In genomic region chr4:24570172-24570571, GRCh38 we compare ENCODE assay signal across 15 cellular contexts. TPM values are rescaled to one million over a fixed set of nuclear protein-coding genes. Genes with fewer than 3 reads are reported as not detected.
A peak's percentile ranks its signal among the peaks of the same experiment; 100 is the strongest.
DNase-seq lines count a peak whose midpoint lies in the region; ATAC-seq and TF ChIP-seq lines count a peak whose summit lies in the region.
"Had no signal": no experiment of that assay in that cellular context is flagged by ENCODE, and none has a peak within 500 bp of the region (broad histone marks: within the 10 kb centered on the region; RNA-seq: fewer than 3 reads in every experiment).

No MANE protein-coding gene starts in this region.

- peak overlapping the region in 6 of 8 donors; percentile 12 to 66 (median 40) for H3K4me3 Mint-ChIP-seq in CD4-positive, alpha-beta memory T cell
- peak overlapping the region in 1 of 2 donors; percentile 57 for H3K4me3 Mint-ChIP-seq in effector memory CD8-positive, alpha-beta T cell
- no peak overlapping the region for H3K4me3 Mint-ChIP-seq in osteocyte (ENCODE audit: unreplicated experiment)
- H3K4me3 Mint-ChIP-seq: nephron; T-helper 1 cell treated with Interleukin-12 subunit alpha and Interleukin-12 subunit beta and Interleukin-4 antibody, amounts not matched to agents 30 μg/mL and 1 μg/mL, for 36 hours had no signal

- no peaks in the 10 kb centered on the region for H3K27me3 Mint-ChIP-seq in CD4-positive, alpha-beta memory T cell
- no peaks in the 10 kb centered on the region for H3K27me3 Mint-ChIP-seq in effector memory CD8-positive, alpha-beta T cell
- H3K27me3 Mint-ChIP-seq in osteocyte (ENCODE audit: unreplicated experiment), result no peaks in the 10 kb centered on the region

- no peak overlapping the region for H3K27ac ChIP-seq in CD4-positive, alpha-beta memory T cell (ENCODE audit: low read depth, low read length)
- H3K27ac ChIP-seq: HL-60 had no signal

- intact Hi-C loops in CD4-positive, alpha-beta memory T cell (cut with micrococcal nuclease), result no loop called here
- intact Hi-C loops in posterior cingulate gyrus (cut with DNase I), result no loop called here

- H3K36me3 Mint-ChIP-seq in CD4-positive, alpha-beta memory T cell, result peaks cover 52 to 64% of the 10 kb centered on the region in 2 donors
- H3K36me3 Mint-ChIP-seq in effector memory CD8-positive, alpha-beta T cell (ENCODE audit: insufficient read depth), result peaks cover 74% of the 10 kb centered on the region
- H3K36me3 Mint-ChIP-seq in osteocyte (ENCODE audit: unreplicated experiment), result peaks cover 37% of the 10 kb centered on the region

- peaks cover 74% of the 10 kb centered on the region for H3K4me1 ChIP-seq in CD4-positive, alpha-beta memory T cell (ENCODE audit: insufficient read depth, low read length)

- no peaks in the 10 kb centered on the region for H3K9me3 Mint-ChIP-seq in CD4-positive, alpha-beta memory T cell
- H3K9me3 Mint-ChIP-seq in effector memory CD8-positive, alpha-beta T cell, result no peaks in the 10 kb centered on the region
- no peaks in the 10 kb centered on the region for H3K9me3 Mint-ChIP-seq in osteocyte (ENCODE audit: unreplicated experiment)
- H3K9me3 Mint-ChIP-seq: nephron; T-helper 1 cell treated with Interleukin-12 subunit alpha and Interleukin-12 subunit beta and Interleukin-4 antibody, amounts not matched to agents 30 μg/mL and 1 μg/mL, for 36 hours had no signal

- H3K27me3 ChIP-seq in CD4-positive, alpha-beta memory T cell (ENCODE audit: insufficient read depth, low read length), result no peaks in the 10 kb centered on the region

- H3K27ac Mint-ChIP-seq in CD4-positive, alpha-beta memory T cell, result peak overlapping the region in 5 of 7 donors; percentile 34 to 56 (median 45)
- peak overlapping the region; percentile 52 to 81 for H3K27ac Mint-ChIP-seq in effector memory CD8-positive, alpha-beta T cell
- no peak overlapping the region for H3K27ac Mint-ChIP-seq in osteocyte (ENCODE audit: unreplicated experiment)
- H3K27ac Mint-ChIP-seq: nephron; T-helper 1 cell treated with Interleukin-12 subunit alpha and Interleukin-12 subunit beta and Interleukin-4 antibody, amounts not matched to agents 30 μg/mL and 1 μg/mL, for 36 hours had no signal

- no peak for DNase-seq in CD4-positive, alpha-beta memory T cell
- DNase-seq in effector memory CD8-positive, alpha-beta T cell, result no peak
- no peak for DNase-seq in osteocyte (ENCODE audit: extremely low spot score, unreplicated experiment)
- no peak for DNase-seq in posterior cingulate gyrus
- DNase-seq: amniotic stem cell, cerebellar nuclear complex, NCI-H1105 had no signal

- no peak for TF ChIP-seq CTCF in osteocyte (IDR thresholded peaks at IDR 0.05)

- POLR2A ChIA-PET in CD4-positive, alpha-beta memory T cell (lab: Charles Lee; ENCODE audit: partially characterized antibody), result interaction anchor here (3.8 kb wide), 1 partner anchor 14 kb away, joined by 15 read pairs; the partner anchor contains the start of gene DHX15

- no peak overlapping the region for H3K4me3 ChIP-seq in CD4-positive, alpha-beta memory T cell (ENCODE audit: low read length in 2 of 2)
- H3K4me3 ChIP-seq: HAP-1 had no signal

- H3K4me1 Mint-ChIP-seq in CD4-positive, alpha-beta memory T cell, result peaks cover 59 to 86% (median 72%) of the 10 kb centered on the region in 4 donors
- H3K4me1 Mint-ChIP-seq in effector memory CD8-positive, alpha-beta T cell (ENCODE audit: low read depth in 2 of 2), result peaks cover 44 to 74% of the 10 kb centered on the region in 2 donors
- H3K4me1 Mint-ChIP-seq in osteocyte (ENCODE audit: unreplicated experiment), result peaks cover 27% of the 10 kb centered on the region

- CTCF ChIA-PET in CD4-positive, alpha-beta memory T cell (lab: Charles Lee; ENCODE audit: partially characterized antibody), result no interaction called here

- H3K9me3 ChIP-seq in CD4-positive, alpha-beta memory T cell (ENCODE audit: control insufficient read depth in 1 of 2, low read length in 2 of 2), result no peaks in the 10 kb centered on the region
- H3K9me3 ChIP-seq: HAP-1 had no signal

- peak; percentile 53 for ATAC-seq in GM18858 (IDR thresholded peaks at IDR 0.05; ENCODE audit: unreplicated experiment)
- ATAC-seq in HG03175 (IDR thresholded peaks at IDR 0.05; ENCODE audit: unreplicated experiment), result peak; percentile 70
- ATAC-seq in effector memory CD8-positive, alpha-beta T cell (replicated peaks), result no peak
- no peak for ATAC-seq in GM19467 (IDR thresholded peaks at IDR 0.05; ENCODE audit: unreplicated experiment)
- ATAC-seq in HG03521 (IDR thresholded peaks at IDR 0.05; ENCODE audit: unreplicated experiment), result no peak

- H3K36me3 ChIP-seq in CD4-positive, alpha-beta memory T cell (ENCODE audit: insufficient read depth, low read length), result peaks cover 1% of the 10 kb centered on the region

RNA-seq across cellular contexts. Expression of gene DHX15, which starts 14.2 kb away (rescaled TPM):
- 100 to 1,000 TPM; 129 to 131 TPM for total RNA-seq in CD4-positive, alpha-beta memory T cell
- 10 to 100 TPM; 33.3 to 60.5 TPM for polyA plus RNA-seq in CD4-positive, alpha-beta memory T cell
- 101 and 102 TPM in 2 replicates for total RNA-seq in osteocyte

Comparison
In these comparisons a context has a peak if more than half of its experiments do, and no peak if none do; other contexts are left out.
1. ATAC-seq: peak in GM18858 (single experiment) and HG03175 (single experiment); none in effector memory CD8-positive, alpha-beta T cell (single experiment), GM19467 (single experiment) and HG03521 (single experiment).